Comparison of ENCODE assay signal across 13 cellular contexts in genomic region chr10:48818861-48819490, GRCh38.
DNase-seq lines count a peak whose midpoint lies in the region; ATAC-seq lines count a peak whose summit lies in the region.
"Had no signal": no experiment of that assay in that cellular context is flagged by ENCODE, and none has a peak within 500 bp of the region (broad histone marks: within the 10 kb centered on the region; RNA-seq: fewer than 3 reads in every experiment).

No MANE protein-coding gene starts in this region.

- no peak overlapping the region for H3K4me3 ChIP-seq in H7 (ENCODE audit: insufficient read depth, low read depth, low read length)

- DNase-seq in G401 (ENCODE audit: low spot score) (peak; percentile 54), H7 (peak; percentile 39), cerebellum (ENCODE audit: low spot score) (peak; percentile 53), KBM-7 (no peak)
- DNase-seq: Calu3; CD4-positive, alpha-beta memory T cell; COR-L47; DMS53; DMS79 treated with DMSO at 0.1 percent for 48 hours; GOT3; HCEC 1CT had no signal

- no peak for ATAC-seq in HG03095 (IDR thresholded peaks at IDR 0.05; ENCODE audit: unreplicated experiment)
- ATAC-seq in HG02763 (IDR thresholded peaks at IDR 0.05; ENCODE audit: unreplicated experiment) = no peak

- H3K27me3 ChIP-seq in H7 (ENCODE audit: control insufficient read depth, insufficient read depth, low read length) = peaks cover 11% of the 10 kb centered on the region

- no peaks in the 10 kb centered on the region for H3K36me3 ChIP-seq in H7 (replicated peaks; ENCODE audit: control insufficient read depth, insufficient read depth, low read length)

- in situ Hi-C loops in G401 (cut with HindIII; ENCODE audit: low sequenced_read_pairs) = no loop called here
- in situ Hi-C loops in KBM-7 (cut with MboI; ENCODE audit: low pct_unique_long_range_greater_than_20kb, low sequenced_read_pairs) = no loop called here
